8 cellular contexts compared by ENCODE assay signal in the genomic region with DNA sequence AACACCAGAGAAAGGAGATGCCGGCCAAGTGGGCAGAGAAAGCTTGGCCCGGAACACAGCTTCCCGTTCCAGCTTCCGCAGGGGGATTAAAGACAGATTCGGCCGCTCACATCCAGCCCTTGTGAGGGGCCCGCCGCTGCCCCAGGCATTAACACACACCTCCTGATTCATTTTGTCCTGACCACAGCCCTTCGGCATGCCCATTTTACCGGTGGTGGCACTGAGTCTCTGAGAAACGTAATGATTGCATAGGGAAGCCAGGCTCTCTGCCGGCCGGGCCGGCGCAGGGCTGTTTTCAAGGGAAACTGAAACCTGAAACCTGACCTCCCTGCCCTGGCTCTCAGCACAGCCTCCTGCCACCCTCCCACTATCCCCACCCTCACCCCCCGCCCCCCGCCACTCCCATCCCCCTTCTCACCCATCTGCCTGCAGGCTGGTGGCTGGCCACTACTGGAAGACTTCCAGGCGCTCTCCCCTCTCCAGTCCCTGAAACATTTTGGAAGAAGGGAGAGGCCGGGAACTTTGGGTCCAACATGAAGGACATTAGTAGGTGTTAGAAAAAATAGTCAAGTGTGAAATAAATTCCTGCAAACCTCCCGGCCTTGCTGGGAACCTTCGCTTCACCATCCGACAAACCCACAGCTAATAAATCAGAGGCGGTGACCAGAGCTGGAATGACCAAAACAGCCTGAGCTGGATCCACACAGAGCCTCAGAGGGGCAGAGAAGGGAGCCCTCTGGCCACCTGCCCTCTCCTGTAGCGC.
DNase-seq lines count a peak whose midpoint lies in the region; ATAC-seq and TF ChIP-seq lines count a peak whose summit lies in the region.

No MANE protein-coding gene starts in this region.

- intact Hi-C loops in lower lobe of right lung (cut with DNase I) (no loop called here), uterus (cut with DNase I; ENCODE audit: low total_unique reads) (no loop called here)

- H3K4me3 ChIP-seq in brain microvascular endothelial cell (ENCODE audit: low read depth, low read length) = peak overlapping the region; percentile 22
- H3K4me3 ChIP-seq in lower lobe of right lung = peak overlapping the region; percentile 55
- H3K4me3 ChIP-seq in uterus = peak overlapping the region; percentile 31 to 35

- no peak for TF ChIP-seq CTCF in brain microvascular endothelial cell (IDR thresholded peaks at IDR 0.05; ENCODE audit: low read depth, low read length, missing control alignments)
- no peak for TF ChIP-seq CTCF in lower lobe of right lung (IDR thresholded peaks at IDR 0.05)
- TF ChIP-seq CTCF in uterus (IDR thresholded peaks at IDR 0.05) = no peak

- H3K36me3 ChIP-seq in brain microvascular endothelial cell (replicated peaks) = no peaks in the 10 kb centered on the region
- H3K36me3 ChIP-seq in lower lobe of right lung = no peaks in the 10 kb centered on the region
- no peaks in the 10 kb centered on the region for H3K36me3 ChIP-seq in uterus

- no peaks in the 10 kb centered on the region for H3K36me3 Mint-ChIP-seq in activated naive CD8-positive, alpha-beta T cell treated with anti-CD3 and anti-CD28 coated beads, Interleukin-2, amount 50 U/mL, for 24 hours (ENCODE audit: low read depth)

- no peak overlapping the region for H3K27ac Mint-ChIP-seq in activated naive CD8-positive, alpha-beta T cell treated with anti-CD3 and anti-CD28 coated beads, Interleukin-2, amount 50 U/mL, for 24 hours

- H3K4me1 Mint-ChIP-seq in activated naive CD8-positive, alpha-beta T cell treated with anti-CD3 and anti-CD28 coated beads, Interleukin-2, amount 50 U/mL, for 24 hours = peaks cover 2% of the 10 kb centered on the region

- no peak for TF ChIP-seq POLR2A in uterus (IDR thresholded peaks at IDR 0.05)

- H3K27me3 Mint-ChIP-seq in activated naive CD8-positive, alpha-beta T cell treated with anti-CD3 and anti-CD28 coated beads, Interleukin-2, amount 50 U/mL, for 24 hours = no peaks in the 10 kb centered on the region

- H3K9me3 ChIP-seq in lower lobe of right lung = no peaks in the 10 kb centered on the region
- H3K9me3 ChIP-seq in uterus = no peaks in the 10 kb centered on the region

- H3K4me1 ChIP-seq in lower lobe of right lung (peaks cover 14% of the 10 kb centered on the region), uterus (no peaks in the 10 kb centered on the region)

- ATAC-seq in lower lobe of right lung (peak; percentile 87 to 89), GM19328 (IDR thresholded peaks at IDR 0.05; ENCODE audit: unreplicated experiment) (no peak)
- no peak for ATAC-seq in activated naive CD8-positive, alpha-beta T cell treated with anti-CD3 and anti-CD28 coated beads, Interleukin-2, amount 50 U/mL, for 24 hours

- no peak overlapping the region for H3K27ac ChIP-seq in brain microvascular endothelial cell
- peak overlapping the region; percentile 73 for H3K27ac ChIP-seq in lower lobe of right lung
- H3K27ac ChIP-seq in uterus = peak overlapping the region; percentile 58 to 67

- in situ Hi-C loops in brain microvascular endothelial cell (cut with HindIII; ENCODE audit: low pct_ligation_motif_present, low sequenced_read_pairs) = no loop called here

- no peaks in the 10 kb centered on the region for H3K9me3 Mint-ChIP-seq in activated naive CD8-positive, alpha-beta T cell treated with anti-CD3 and anti-CD28 coated beads, Interleukin-2, amount 50 U/mL, for 24 hours

- H3K27me3 ChIP-seq in brain microvascular endothelial cell (replicated peaks) = no peaks in the 10 kb centered on the region
- H3K27me3 ChIP-seq in lower lobe of right lung (ENCODE audit: low read depth) = no peaks in the 10 kb centered on the region
- no peaks in the 10 kb centered on the region for H3K27me3 ChIP-seq in uterus

- H3K4me3 Mint-ChIP-seq in activated naive CD8-positive, alpha-beta T cell treated with anti-CD3 and anti-CD28 coated beads, Interleukin-2, amount 50 U/mL, for 24 hours = no peak overlapping the region

- peak; percentile 57 for DNase-seq in GM03348 (ENCODE audit: low spot score)
- peak; percentile 32 for DNase-seq in NCI-H1105 treated with DMSO at 0.1 percent for 48 hours (lab: John Stamatoyannopoulos, UW)
- peak; percentile 18 for DNase-seq in brain microvascular endothelial cell
- peak; percentile 80 for DNase-seq in lower lobe of right lung
- peak; percentile 38 to 46 for DNase-seq in uterus
- no peak for DNase-seq in activated naive CD8-positive, alpha-beta T cell treated with anti-CD3 and anti-CD28 coated beads, Interleukin-2, amount 50 U/mL, for 24 hours
- no peak for DNase-seq in NCI-H1694 (lab: John Stamatoyannopoulos, UW)

Comparison
In these comparisons a context has a peak if more than half of its experiments do, and no peak if none do; other contexts are left out.
1. DNase-seq: peak in GM03348 (single experiment), NCI-H1105 treated with DMSO at 0.1 percent for 48 hours (single experiment), brain microvascular endothelial cell (single experiment), lower lobe of right lung (single experiment) and uterus (2 of 2); none in activated naive CD8-positive, alpha-beta T cell treated with anti-CD3 and anti-CD28 coated beads, Interleukin-2, amount 50 U/mL, for 24 hours (single experiment) and NCI-H1694 (single experiment).
2. ATAC-seq: peak in lower lobe of right lung (2 of 2); none in GM19328 (single experiment) and activated naive CD8-positive, alpha-beta T cell treated with anti-CD3 and anti-CD28 coated beads, Interleukin-2, amount 50 U/mL, for 24 hours (single experiment).
3. Peak in every context shown above with its lines, with median percentiles within 50 percentile points of each other: H3K4me3 ChIP-seq.